Comparison of ENCODE assay signal across 9 cellular contexts in genomic region chr2:54570925-54571694, GRCh38.
DNase-seq lines count a peak whose midpoint lies in the region; TF ChIP-seq lines count a peak whose summit lies in the region.
"Had no signal": no experiment of that assay in that cellular context is flagged by ENCODE, and none has a peak within 500 bp of the region (broad histone marks: within the 10 kb centered on the region; RNA-seq: fewer than 3 reads in every experiment).

No MANE protein-coding gene starts in this region.

- H3K4me3 Mint-ChIP-seq in HFFc6 (peak overlapping the region; percentile 58), neural progenitor cell (no peak overlapping the region)
- peak overlapping the region; percentile 69 for H3K4me3 Mint-ChIP-seq in activated CD4-positive, alpha-beta T cell treated with anti-CD3 and anti-CD28 coated beads, Interleukin-2, amount 10 ng/mL, durations not matched to agents 7 days and 5 days

- no peaks in the 10 kb centered on the region for H3K9me3 ChIP-seq in neural progenitor cell (ENCODE audit: low read depth)

- H3K4me3 ChIP-seq in epithelial cell of esophagus (ENCODE audit: low read length) (no peak overlapping the region), neural progenitor cell (no peak overlapping the region)

- H3K79me2 ChIP-seq in neural progenitor cell (ENCODE audit: low read depth), result peaks cover 99% of the 10 kb centered on the region

- peaks cover 40% of the 10 kb centered on the region for H3K4me1 ChIP-seq in neural progenitor cell

- H3K36me3 ChIP-seq in neural progenitor cell, result no peaks in the 10 kb centered on the region

- no peak overlapping the region for H3K9ac ChIP-seq in neural progenitor cell

- H3K36me3 Mint-ChIP-seq in HFFc6 (ENCODE audit: low read depth) (peaks cover 12% of the 10 kb centered on the region), neural progenitor cell (peaks cover 7% of the 10 kb centered on the region)
- peaks cover 42% of the 10 kb centered on the region for H3K36me3 Mint-ChIP-seq in activated CD4-positive, alpha-beta T cell treated with anti-CD3 and anti-CD28 coated beads, Interleukin-2, amount 10 ng/mL, durations not matched to agents 7 days and 5 days (ENCODE audit: low read depth)

- no peak for TF ChIP-seq CTCF in HFFc6 (IDR thresholded peaks at IDR 0.05)
- TF ChIP-seq CTCF in epithelial cell of esophagus (IDR thresholded peaks at IDR 0.05; ENCODE audit: insufficient read depth, low read depth, low read length, missing control alignments), result no peak
- TF ChIP-seq CTCF in neural progenitor cell (IDR thresholded peaks at IDR 0.05), result no peak

- no peak overlapping the region for H3K27ac ChIP-seq in neural progenitor cell
- H3K27ac ChIP-seq: C4-2B had no signal

- H3K27me3 ChIP-seq in neural progenitor cell, result no peaks in the 10 kb centered on the region

- peaks cover 18% of the 10 kb centered on the region for H3F3A ChIP-seq in neural progenitor cell (ENCODE audit: low read depth)

- H3K4me2 ChIP-seq in neural progenitor cell, result peak overlapping the region; percentile 41

- no peaks in the 10 kb centered on the region; the same call in none of the 2 replicates for H3K27me3 Mint-ChIP-seq in HFFc6 (ENCODE audit: insufficient read depth)
- no peaks in the 10 kb centered on the region for H3K27me3 Mint-ChIP-seq in activated CD4-positive, alpha-beta T cell treated with anti-CD3 and anti-CD28 coated beads, Interleukin-2, amount 10 ng/mL, durations not matched to agents 7 days and 5 days
- peaks cover 2% of the 10 kb centered on the region for H3K27me3 Mint-ChIP-seq in neural progenitor cell (ENCODE audit: insufficient read depth, low read depth)

- CTCF ChIA-PET in activated CD4-positive, alpha-beta T cell treated with anti-CD3 and anti-CD28 coated beads, Interleukin-2, amount 10 ng/mL, durations not matched to agents 7 days and 5 days (lab: Charles Lee), result interaction anchor here (1.0 to 2.7 kb wide), 6 partner anchors 9 to 29 kb away, joined by 3 to 13 read pairs (median 8); no protein-coding TSS in a partner anchor

- H3K9me3 Mint-ChIP-seq in HFFc6, result no peaks in the 10 kb centered on the region
- H3K9me3 Mint-ChIP-seq in activated CD4-positive, alpha-beta T cell treated with anti-CD3 and anti-CD28 coated beads, Interleukin-2, amount 10 ng/mL, durations not matched to agents 7 days and 5 days, result no peaks in the 10 kb centered on the region
- peaks cover 2% of the 10 kb centered on the region for H3K9me3 Mint-ChIP-seq in neural progenitor cell

- H3K4me1 Mint-ChIP-seq in HFFc6 (ENCODE audit: low read depth) (peaks cover 73% of the 10 kb centered on the region), neural progenitor cell (peaks cover 34% of the 10 kb centered on the region)
- H3K4me1 Mint-ChIP-seq in activated CD4-positive, alpha-beta T cell treated with anti-CD3 and anti-CD28 coated beads, Interleukin-2, amount 10 ng/mL, durations not matched to agents 7 days and 5 days, result peaks cover 92% of the 10 kb centered on the region

- POLR2A ChIA-PET in activated CD4-positive, alpha-beta T cell treated with anti-CD3 and anti-CD28 coated beads, Interleukin-2, amount 10 ng/mL, durations not matched to agents 7 days and 5 days (lab: Charles Lee), result interaction anchor here (0.6 to 1.7 kb wide), 2 partner anchors 11 to 482 kb away, joined by 4 to 7 read pairs; no protein-coding TSS in a partner anchor

- H3K27ac Mint-ChIP-seq in HFFc6 (peak overlapping the region; percentile 83), neural progenitor cell (no peak overlapping the region)
- H3K27ac Mint-ChIP-seq in activated CD4-positive, alpha-beta T cell treated with anti-CD3 and anti-CD28 coated beads, Interleukin-2, amount 10 ng/mL, durations not matched to agents 7 days and 5 days, result peak overlapping the region; percentile 94

- DNase-seq in NCI-H1436 (lab: John Stamatoyannopoulos, UW), result peak; percentile 13
- DNase-seq in NCI-H1436 treated with DMSO at 0.1 percent for 48 hours (lab: John Stamatoyannopoulos, UW), result no peak
- peak; percentile 48 for DNase-seq in HFFc6
- DNase-seq in NAMALWA (ENCODE audit: low spot score), result peak; percentile 91
- DNase-seq in activated CD4-positive, alpha-beta T cell treated with anti-CD3 and anti-CD28 coated beads, Interleukin-2, amount 10 ng/mL, durations not matched to agents 7 days and 5 days, result peak; percentile 80
- DNase-seq in epithelial cell of esophagus (ENCODE audit: low read depth), result peak; percentile 91
- DNase-seq in neural progenitor cell (ENCODE audit: low spot score), result no peak
- DNase-seq in NCI-H446 (lab: John Stamatoyannopoulos, UW), result no peak

- peaks cover 73% of the 10 kb centered on the region for H4K20me1 ChIP-seq in neural progenitor cell (ENCODE audit: low read depth)

- no peak overlapping the region for H2AFZ ChIP-seq in neural progenitor cell (replicated peaks)

Comparison
In these comparisons a context has a peak if more than half of its experiments do, and no peak if none do; other contexts are left out.
1. DNase-seq: peak in NCI-H1436 (single experiment), HFFc6 (single experiment), NAMALWA (single experiment), activated CD4-positive, alpha-beta T cell treated with anti-CD3 and anti-CD28 coated beads, Interleukin-2, amount 10 ng/mL, durations not matched to agents 7 days and 5 days (single experiment) and epithelial cell of esophagus (single experiment); none in NCI-H1436 treated with DMSO at 0.1 percent for 48 hours (single experiment), neural progenitor cell (single experiment) and NCI-H446 (0 of 2).